In the genomic region with DNA sequence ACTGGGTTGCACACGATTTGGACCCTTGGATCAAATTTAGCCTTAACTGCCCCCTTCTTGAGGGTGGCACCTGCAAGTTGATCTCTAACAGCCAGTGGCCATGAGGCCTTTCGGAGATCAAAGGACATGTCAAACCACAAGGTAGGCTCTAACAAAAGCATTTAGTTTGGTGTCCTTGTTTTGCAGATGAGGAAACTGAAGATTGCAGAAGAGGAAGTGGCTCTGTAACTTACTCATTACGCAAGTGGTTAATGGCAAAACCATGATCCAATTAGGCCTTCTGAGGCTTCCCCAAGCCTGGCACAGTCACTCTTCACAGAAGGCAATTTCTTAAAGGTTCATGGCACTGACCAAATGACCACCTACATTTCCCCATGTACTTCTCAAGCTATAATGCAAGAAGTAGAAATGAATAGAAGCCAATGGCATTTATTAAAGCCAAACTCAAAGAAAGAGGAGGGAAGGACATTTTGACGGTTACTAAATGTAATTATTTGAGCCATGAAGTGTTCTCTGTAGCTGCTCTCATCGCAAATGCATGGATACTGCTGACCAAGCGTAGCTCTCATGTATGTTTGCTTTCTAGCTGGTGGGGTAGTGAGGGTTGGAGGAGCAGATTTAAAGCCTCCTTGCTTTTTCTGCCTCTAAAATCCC, we compare ENCODE assay signal across 1 cellular context.
TF ChIP-seq lines count a peak whose summit lies in the region.

No MANE protein-coding gene starts in this region.

TF ChIP-seq in HepG2, 621 proteins besides CTCF, POLR2A, EP300 and RAD21 (continued from another document and continues in another):
- TF ChIP-seq PATZ1 (CRISPR knock-in tag; IDR thresholded peaks at IDR 0.05) (no peak), ZNF577 (CRISPR knock-in tag; IDR thresholded peaks at IDR 0.05; ENCODE audit: borderline replicate concordance, low read depth) (no peak), ZNF225 (CRISPR knock-in tag; IDR thresholded peaks at IDR 0.05) (no peak), PPARG (CRISPR knock-in tag; conservative IDR thresholded peaks at IDR 0.05) (no peak; the same call in 1 of the 2 replicates), ZKSCAN5 (CRISPR knock-in tag; IDR thresholded peaks at IDR 0.05) (no peak), TRIM24 (CRISPR knock-in tag; IDR thresholded peaks at IDR 0.05) (peak; percentile 92), STAT5B (CRISPR knock-in tag; IDR thresholded peaks at IDR 0.05) (no peak), TAF1 (CRISPR knock-in tag; IDR thresholded peaks at IDR 0.05) (no peak), ZNF549 (CRISPR knock-in tag; IDR thresholded peaks at IDR 0.05) (no peak), FOXO1 (CRISPR knock-in tag; IDR thresholded peaks at IDR 0.05) (peak; percentile 69; the same call in 1 of the 2 replicates), GABPA (IDR thresholded peaks at IDR 0.05; ENCODE audit: low read depth, low read length) (no peak), GABPA (CRISPR knock-in tag; IDR thresholded peaks at IDR 0.05; ENCODE audit: low read depth) (peak; percentile 56; the same call in 1 of the 2 replicates), MLX (CRISPR knock-in tag; IDR thresholded peaks at IDR 0.05) (peak; percentile 40; the same call in 1 of the 2 replicates), SOX13 (IDR thresholded peaks at IDR 0.05) (peak; percentile 81), SOX13 (CRISPR knock-in tag; conservative IDR thresholded peaks at IDR 0.05 in 1 of 2, IDR thresholded peaks at IDR 0.05 in 1 of 2) (peak in 1 of 2 experiments; percentile 94; a peak in 2 of 4 replicates), ELF1 (CRISPR knock-in tag; IDR thresholded peaks at IDR 0.05) (peak; percentile 60; the same call in 1 of the 2 replicates), ZNF180 (CRISPR knock-in tag; IDR thresholded peaks at IDR 0.05; ENCODE audit: borderline replicate concordance, low read depth) (no peak), THAP11 (CRISPR knock-in tag; IDR thresholded peaks at IDR 0.05) (peak; percentile 21; the same call in 1 of the 2 replicates), HIVEP1 (CRISPR knock-in tag; IDR thresholded peaks at IDR 0.05) (no peak), NCOA5 (CRISPR knock-in tag; IDR thresholded peaks at IDR 0.05) (no peak), CBFB (CRISPR knock-in tag; IDR thresholded peaks at IDR 0.05) (peak; percentile 95), ETV5 (CRISPR knock-in tag; IDR thresholded peaks at IDR 0.05; ENCODE audit: borderline replicate concordance) (peak; percentile 88), ZFP90 (CRISPR knock-in tag; IDR thresholded peaks at IDR 0.05; ENCODE audit: borderline replicate concordance) (no peak), FOXP1 (IDR thresholded peaks at IDR 0.05) (no peak), FOXP1 (CRISPR knock-in tag; IDR thresholded peaks at IDR 0.05) (peak; percentile 64), ZNF296 (CRISPR knock-in tag; conservative IDR thresholded peaks at IDR 0.05) (no peak), ZSCAN20 (CRISPR knock-in tag; IDR thresholded peaks at IDR 0.05; ENCODE audit: borderline replicate concordance) (no peak), ZNF431 (CRISPR knock-in tag; IDR thresholded peaks at IDR 0.05; ENCODE audit: borderline replicate concordance, low read depth) (no peak)
- TF ChIP-seq, protein P1, sequence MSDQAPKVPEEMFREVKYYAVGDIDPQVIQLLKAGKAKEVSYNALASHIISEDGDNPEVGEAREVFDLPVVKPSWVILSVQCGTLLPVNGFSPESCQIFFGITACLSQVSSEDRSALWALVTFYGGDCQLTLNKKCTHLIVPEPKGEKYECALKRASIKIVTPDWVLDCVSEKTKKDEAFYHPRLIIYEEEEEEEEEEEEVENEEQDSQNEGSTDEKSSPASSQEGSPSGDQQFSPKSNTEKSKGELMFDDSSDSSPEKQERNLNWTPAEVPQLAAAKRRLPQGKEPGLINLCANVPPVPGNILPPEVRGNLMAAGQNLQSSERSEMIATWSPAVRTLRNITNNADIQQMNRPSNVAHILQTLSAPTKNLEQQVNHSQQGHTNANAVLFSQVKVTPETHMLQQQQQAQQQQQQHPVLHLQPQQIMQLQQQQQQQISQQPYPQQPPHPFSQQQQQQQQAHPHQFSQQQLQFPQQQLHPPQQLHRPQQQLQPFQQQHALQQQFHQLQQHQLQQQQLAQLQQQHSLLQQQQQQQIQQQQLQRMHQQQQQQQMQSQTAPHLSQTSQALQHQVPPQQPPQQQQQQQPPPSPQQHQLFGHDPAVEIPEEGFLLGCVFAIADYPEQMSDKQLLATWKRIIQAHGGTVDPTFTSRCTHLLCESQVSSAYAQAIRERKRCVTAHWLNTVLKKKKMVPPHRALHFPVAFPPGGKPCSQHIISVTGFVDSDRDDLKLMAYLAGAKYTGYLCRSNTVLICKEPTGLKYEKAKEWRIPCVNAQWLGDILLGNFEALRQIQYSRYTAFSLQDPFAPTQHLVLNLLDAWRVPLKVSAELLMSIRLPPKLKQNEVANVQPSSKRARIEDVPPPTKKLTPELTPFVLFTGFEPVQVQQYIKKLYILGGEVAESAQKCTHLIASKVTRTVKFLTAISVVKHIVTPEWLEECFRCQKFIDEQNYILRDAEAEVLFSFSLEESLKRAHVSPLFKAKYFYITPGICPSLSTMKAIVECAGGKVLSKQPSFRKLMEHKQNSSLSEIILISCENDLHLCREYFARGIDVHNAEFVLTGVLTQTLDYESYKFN (CRISPR knock-in tag; conservative IDR thresholded peaks at IDR 0.05), result peak; percentile 75
- TF ChIP-seq, protein P2, sequence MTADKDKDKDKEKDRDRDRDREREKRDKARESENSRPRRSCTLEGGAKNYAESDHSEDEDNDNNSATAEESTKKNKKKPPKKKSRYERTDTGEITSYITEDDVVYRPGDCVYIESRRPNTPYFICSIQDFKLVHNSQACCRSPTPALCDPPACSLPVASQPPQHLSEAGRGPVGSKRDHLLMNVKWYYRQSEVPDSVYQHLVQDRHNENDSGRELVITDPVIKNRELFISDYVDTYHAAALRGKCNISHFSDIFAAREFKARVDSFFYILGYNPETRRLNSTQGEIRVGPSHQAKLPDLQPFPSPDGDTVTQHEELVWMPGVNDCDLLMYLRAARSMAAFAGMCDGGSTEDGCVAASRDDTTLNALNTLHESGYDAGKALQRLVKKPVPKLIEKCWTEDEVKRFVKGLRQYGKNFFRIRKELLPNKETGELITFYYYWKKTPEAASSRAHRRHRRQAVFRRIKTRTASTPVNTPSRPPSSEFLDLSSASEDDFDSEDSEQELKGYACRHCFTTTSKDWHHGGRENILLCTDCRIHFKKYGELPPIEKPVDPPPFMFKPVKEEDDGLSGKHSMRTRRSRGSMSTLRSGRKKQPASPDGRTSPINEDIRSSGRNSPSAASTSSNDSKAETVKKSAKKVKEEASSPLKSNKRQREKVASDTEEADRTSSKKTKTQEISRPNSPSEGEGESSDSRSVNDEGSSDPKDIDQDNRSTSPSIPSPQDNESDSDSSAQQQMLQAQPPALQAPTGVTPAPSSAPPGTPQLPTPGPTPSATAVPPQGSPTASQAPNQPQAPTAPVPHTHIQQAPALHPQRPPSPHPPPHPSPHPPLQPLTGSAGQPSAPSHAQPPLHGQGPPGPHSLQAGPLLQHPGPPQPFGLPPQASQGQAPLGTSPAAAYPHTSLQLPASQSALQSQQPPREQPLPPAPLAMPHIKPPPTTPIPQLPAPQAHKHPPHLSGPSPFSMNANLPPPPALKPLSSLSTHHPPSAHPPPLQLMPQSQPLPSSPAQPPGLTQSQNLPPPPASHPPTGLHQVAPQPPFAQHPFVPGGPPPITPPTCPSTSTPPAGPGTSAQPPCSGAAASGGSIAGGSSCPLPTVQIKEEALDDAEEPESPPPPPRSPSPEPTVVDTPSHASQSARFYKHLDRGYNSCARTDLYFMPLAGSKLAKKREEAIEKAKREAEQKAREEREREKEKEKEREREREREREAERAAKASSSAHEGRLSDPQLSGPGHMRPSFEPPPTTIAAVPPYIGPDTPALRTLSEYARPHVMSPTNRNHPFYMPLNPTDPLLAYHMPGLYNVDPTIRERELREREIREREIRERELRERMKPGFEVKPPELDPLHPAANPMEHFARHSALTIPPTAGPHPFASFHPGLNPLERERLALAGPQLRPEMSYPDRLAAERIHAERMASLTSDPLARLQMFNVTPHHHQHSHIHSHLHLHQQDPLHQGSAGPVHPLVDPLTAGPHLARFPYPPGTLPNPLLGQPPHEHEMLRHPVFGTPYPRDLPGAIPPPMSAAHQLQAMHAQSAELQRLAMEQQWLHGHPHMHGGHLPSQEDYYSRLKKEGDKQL (CRISPR knock-in tag; IDR thresholded peaks at IDR 0.05; ENCODE audit: low read depth), result peak; percentile 21; the same call in 1 of the 2 replicates
- TF ChIP-seq, protein P3, sequence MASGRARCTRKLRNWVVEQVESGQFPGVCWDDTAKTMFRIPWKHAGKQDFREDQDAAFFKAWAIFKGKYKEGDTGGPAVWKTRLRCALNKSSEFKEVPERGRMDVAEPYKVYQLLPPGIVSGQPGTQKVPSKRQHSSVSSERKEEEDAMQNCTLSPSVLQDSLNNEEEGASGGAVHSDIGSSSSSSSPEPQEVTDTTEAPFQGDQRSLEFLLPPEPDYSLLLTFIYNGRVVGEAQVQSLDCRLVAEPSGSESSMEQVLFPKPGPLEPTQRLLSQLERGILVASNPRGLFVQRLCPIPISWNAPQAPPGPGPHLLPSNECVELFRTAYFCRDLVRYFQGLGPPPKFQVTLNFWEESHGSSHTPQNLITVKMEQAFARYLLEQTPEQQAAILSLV (CRISPR knock-in tag; IDR thresholded peaks at IDR 0.05; ENCODE audit: borderline replicate concordance), result no peak
- TF ChIP-seq, protein P4, sequence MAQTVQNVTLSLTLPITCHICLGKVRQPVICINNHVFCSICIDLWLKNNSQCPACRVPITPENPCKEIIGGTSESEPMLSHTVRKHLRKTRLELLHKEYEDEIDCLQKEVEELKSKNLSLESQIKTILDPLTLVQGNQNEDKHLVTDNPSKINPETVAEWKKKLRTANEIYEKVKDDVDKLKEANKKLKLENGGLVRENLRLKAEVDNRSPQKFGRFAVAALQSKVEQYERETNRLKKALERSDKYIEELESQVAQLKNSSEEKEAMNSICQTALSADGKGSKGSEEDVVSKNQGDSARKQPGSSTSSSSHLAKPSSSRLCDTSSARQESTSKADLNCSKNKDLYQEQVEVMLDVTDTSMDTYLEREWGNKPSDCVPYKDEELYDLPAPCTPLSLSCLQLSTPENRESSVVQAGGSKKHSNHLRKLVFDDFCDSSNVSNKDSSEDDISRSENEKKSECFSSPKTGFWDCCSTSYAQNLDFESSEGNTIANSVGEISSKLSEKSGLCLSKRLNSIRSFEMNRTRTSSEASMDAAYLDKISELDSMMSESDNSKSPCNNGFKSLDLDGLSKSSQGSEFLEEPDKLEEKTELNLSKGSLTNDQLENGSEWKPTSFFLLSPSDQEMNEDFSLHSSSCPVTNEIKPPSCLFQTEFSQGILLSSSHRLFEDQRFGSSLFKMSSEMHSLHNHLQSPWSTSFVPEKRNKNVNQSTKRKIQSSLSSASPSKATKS (CRISPR knock-in tag; IDR thresholded peaks at IDR 0.05), result no peak
- TF ChIP-seq, protein P5, sequence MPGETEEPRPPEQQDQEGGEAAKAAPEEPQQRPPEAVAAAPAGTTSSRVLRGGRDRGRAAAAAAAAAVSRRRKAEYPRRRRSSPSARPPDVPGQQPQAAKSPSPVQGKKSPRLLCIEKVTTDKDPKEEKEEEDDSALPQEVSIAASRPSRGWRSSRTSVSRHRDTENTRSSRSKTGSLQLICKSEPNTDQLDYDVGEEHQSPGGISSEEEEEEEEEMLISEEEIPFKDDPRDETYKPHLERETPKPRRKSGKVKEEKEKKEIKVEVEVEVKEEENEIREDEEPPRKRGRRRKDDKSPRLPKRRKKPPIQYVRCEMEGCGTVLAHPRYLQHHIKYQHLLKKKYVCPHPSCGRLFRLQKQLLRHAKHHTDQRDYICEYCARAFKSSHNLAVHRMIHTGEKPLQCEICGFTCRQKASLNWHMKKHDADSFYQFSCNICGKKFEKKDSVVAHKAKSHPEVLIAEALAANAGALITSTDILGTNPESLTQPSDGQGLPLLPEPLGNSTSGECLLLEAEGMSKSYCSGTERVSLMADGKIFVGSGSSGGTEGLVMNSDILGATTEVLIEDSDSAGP (CRISPR knock-in tag; IDR thresholded peaks at IDR 0.05; ENCODE audit: borderline replicate concordance), result no peak; the same call in 1 of the 2 replicates
